1 cellular context compared by ENCODE assay signal in genomic region chr1:20279507-20279906, GRCh38.
TF ChIP-seq lines count a peak whose summit lies in the region.

No MANE protein-coding gene starts in this region.

TF ChIP-seq in IMR-90, 13 proteins besides CTCF, POLR2A, EP300 and RAD21:
- no peak for TF ChIP-seq MXI1 (IDR thresholded peaks at IDR 0.05; ENCODE audit: borderline replicate concordance, low read depth, low read length)
- TF ChIP-seq CHD1 (IDR thresholded peaks at IDR 0.05; ENCODE audit: low read depth, low read length), result no peak
- TF ChIP-seq FOS (IDR thresholded peaks at IDR 0.05; ENCODE audit: low read depth, low read length), result no peak
- no peak for TF ChIP-seq ELK1 (IDR thresholded peaks at IDR 0.05; ENCODE audit: borderline replicate concordance, low read depth, low read length)
- no peak for TF ChIP-seq NFE2L2 (IDR thresholded peaks at IDR 0.05; ENCODE audit: low read depth, low read length)
- TF ChIP-seq CEBPB (IDR thresholded peaks at IDR 0.05; ENCODE audit: low read depth, low read length), result no peak
- TF ChIP-seq SMC3 (IDR thresholded peaks at IDR 0.05; ENCODE audit: low read depth, low read length), result no peak
- TF ChIP-seq MAFK (IDR thresholded peaks at IDR 0.05; ENCODE audit: low read depth, low read length), result no peak
- no peak for TF ChIP-seq MAZ (IDR thresholded peaks at IDR 0.05; ENCODE audit: borderline replicate concordance, low read depth, low read length)
- no peak for TF ChIP-seq RFX5 (IDR thresholded peaks at IDR 0.05; ENCODE audit: low read depth, low read length)
- no peak for TF ChIP-seq USF2 (IDR thresholded peaks at IDR 0.05; ENCODE audit: low read depth, low read length)
- no peak for TF ChIP-seq BHLHE40 (IDR thresholded peaks at IDR 0.05; ENCODE audit: low read depth, low read length)
- TF ChIP-seq RCOR1 (IDR thresholded peaks at IDR 0.05; ENCODE audit: insufficient replicate concordance, low read length), result no peak
